In the genomic region with DNA sequence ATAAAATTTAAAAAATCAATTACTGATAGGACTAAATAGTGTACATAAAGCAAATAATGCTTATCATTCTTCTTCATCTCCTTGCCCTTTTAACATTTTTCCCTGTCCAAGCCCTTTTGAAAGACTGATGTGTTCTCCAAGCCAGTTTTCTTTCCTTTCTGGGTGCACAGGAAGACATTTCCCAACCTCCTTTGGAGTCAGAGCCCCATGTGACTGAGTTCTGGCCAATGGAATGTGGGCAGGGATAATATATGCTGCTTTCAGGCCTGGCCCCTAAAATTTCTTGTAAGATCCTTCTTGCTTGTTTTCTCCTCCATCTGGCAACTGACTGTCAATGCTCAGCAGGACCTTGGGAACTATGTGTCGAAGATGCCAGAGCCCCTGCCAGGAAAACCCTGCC, we compare ENCODE assay signal across 16 cellular contexts.
A peak's percentile ranks its signal among the peaks of the same experiment; 100 is the strongest.
DNase-seq lines count a peak whose midpoint lies in the region.
"Had no signal": no experiment of that assay in that cellular context is flagged by ENCODE, and none has a peak within 500 bp of the region (broad histone marks: within the 10 kb centered on the region; RNA-seq: fewer than 3 reads in every experiment).

No MANE protein-coding gene starts in this region.

- peak overlapping the region; percentile 49 for H3K18ac ChIP-seq in neuronal stem cell (ENCODE audit: low read length)

- no peak overlapping the region for H2AFZ ChIP-seq in neuronal stem cell (ENCODE audit: low read length)

- no peak overlapping the region for H3K4me2 ChIP-seq in neuronal stem cell (ENCODE audit: insufficient read depth, low read length, poor library complexity, severe bottlenecking)

- H3K4me3 ChIP-seq in MG63: no peak overlapping the region
- H3K4me3 ChIP-seq in ectodermal cell (ENCODE audit: insufficient read depth, low read depth, low read length): no peak overlapping the region
- H3K4me3 ChIP-seq in neuronal stem cell (ENCODE audit: low read length in 2 of 2): no peak overlapping the region
- H3K4me3 ChIP-seq: HAP-1 had no signal

- H3K14ac ChIP-seq in neuronal stem cell (ENCODE audit: low read length): no peak overlapping the region

- H2BK15ac ChIP-seq in neuronal stem cell (ENCODE audit: low read length): no peak overlapping the region

- DNase-seq in MG63 (peak; percentile 12), neuronal stem cell (ENCODE audit: low spot score) (no peak), NCI-H2107 (lab: John Stamatoyannopoulos, UW) (no peak), NCI-H82 treated with DMSO at 0.1 percent for 48 hours (lab: John Stamatoyannopoulos, UW; ENCODE audit: unreplicated experiment) (no peak), NCI-H146 treated with DMSO at 0.1 percent for 48 hours (lab: John Stamatoyannopoulos, UW; ENCODE audit: unreplicated experiment) (no peak)
- DNase-seq: C1 segment of cervical spinal cord; Calu3; CD4-positive, alpha-beta memory T cell; COR-L47; DMS53; DMS79 treated with DMSO at 0.1 percent for 48 hours; GF-D8; GOT3; HFFc6 had no signal

- H3K9ac ChIP-seq in neuronal stem cell (ENCODE audit: low read depth, low read length, poor library complexity): no peak overlapping the region

- H4K8ac ChIP-seq in neuronal stem cell (ENCODE audit: low read depth, low read length): no peak overlapping the region

- H3K36me3 ChIP-seq in MG63 (no peaks in the 10 kb centered on the region), ectodermal cell (ENCODE audit: control insufficient read depth, insufficient read depth, low read length) (no peaks in the 10 kb centered on the region), neuronal stem cell (replicated peaks in 1 of 2; ENCODE audit: control insufficient read depth in 2 of 2, insufficient read depth in 2 of 2, low read length in 2 of 2) (no peaks in the 10 kb centered on the region)
- H3K36me3 ChIP-seq: HAP-1 had no signal

- no peak overlapping the region for H3K4ac ChIP-seq in neuronal stem cell (ENCODE audit: low read length)

- H3K27ac ChIP-seq in ectodermal cell (ENCODE audit: insufficient read depth, low read depth, low read length, poor library complexity, severe bottlenecking) (peak overlapping the region; percentile 31), neuronal stem cell (replicated peaks; ENCODE audit: low read length) (no peak overlapping the region)

- H3K23ac ChIP-seq in neuronal stem cell (ENCODE audit: low read depth, low read length, poor library complexity): no peak overlapping the region

- no peaks in the 10 kb centered on the region for H3K9me3 ChIP-seq in MG63
- no peaks in the 10 kb centered on the region for H3K9me3 ChIP-seq in ectodermal cell (ENCODE audit: control insufficient read depth, low read length)
- no peaks in the 10 kb centered on the region for H3K9me3 ChIP-seq in neuronal stem cell (replicated peaks in 1 of 2; ENCODE audit: control insufficient read depth in 2 of 2, insufficient read depth in 1 of 2, low read depth in 1 of 2, low read length in 2 of 2)
- H3K9me3 ChIP-seq: HAP-1 had no signal

- H2BK12ac ChIP-seq in neuronal stem cell (ENCODE audit: low read length): no peak overlapping the region

- no peaks in the 10 kb centered on the region for H3K79me1 ChIP-seq in neuronal stem cell (ENCODE audit: low read depth, low read length)

- no peaks in the 10 kb centered on the region for H3K27me3 ChIP-seq in MG63
- peaks cover 11% of the 10 kb centered on the region for H3K27me3 ChIP-seq in ectodermal cell (ENCODE audit: control insufficient read depth, insufficient read depth, low read length, poor library complexity, severe bottlenecking)
- peaks cover 0 to 27% (median 7%) of the 10 kb centered on the region in 3 experiments for H3K27me3 ChIP-seq in neuronal stem cell (ENCODE audit: control insufficient read depth in 3 of 3, insufficient read depth in 3 of 3, low read depth in 1 of 3, low read length in 3 of 3)

- no peak overlapping the region for H2AK5ac ChIP-seq in neuronal stem cell (ENCODE audit: low read depth, low read length)

- no peak overlapping the region for H2BK120ac ChIP-seq in neuronal stem cell (ENCODE audit: low read depth, low read length)

- H4K91ac ChIP-seq in neuronal stem cell (ENCODE audit: low read depth, low read length, poor library complexity): no peak overlapping the region

- WGBS in ectodermal cell, 2 experiments: 32 to 51% methylated on average over 1 of the region's 1 CpG
- no CpG with 5 or more reads among the region's 1 CpG for WGBS in neuronal stem cell (ENCODE audit: extremely low coverage in 2 of 2, insufficient read length in 2 of 2, insufficient replicate concordance in 1 of 2), 2 donors

- H2BK5ac ChIP-seq in neuronal stem cell (ENCODE audit: low read length): no peak overlapping the region

- H3K4me1 ChIP-seq in ectodermal cell (ENCODE audit: control insufficient read depth, insufficient read depth, low read length): peaks cover 8% of the 10 kb centered on the region
- H3K4me1 ChIP-seq in neuronal stem cell (ENCODE audit: control insufficient read depth in 2 of 2, insufficient read depth in 1 of 2, low read depth in 1 of 2, low read length in 2 of 2): peaks cover 0 to 11% of the 10 kb centered on the region in 2 donors
- H3K4me1 ChIP-seq: HAP-1 had no signal
